Comparison of ENCODE assay signal across 10 cellular contexts in genomic region chr2:216426938-216427337, GRCh38. TPM values are rescaled to one million over a fixed set of nuclear protein-coding genes. Genes with fewer than 3 reads are reported as not detected.
DNase-seq lines count a peak whose midpoint lies in the region; ATAC-seq and TF ChIP-seq lines count a peak whose summit lies in the region.
"Had no signal": no experiment of that assay in that cellular context is flagged by ENCODE, and none has a peak within 500 bp of the region (broad histone marks: within the 10 kb centered on the region; RNA-seq: fewer than 3 reads in every experiment).

No MANE protein-coding gene starts in this region.

- CTCF ChIA-PET in RWPE1 (lab: Yijun Ruan, JAX): interaction anchor here (0.6 to 0.7 kb wide), 2 partner anchors 254 to 1286 kb away, joined by 3 read pairs; no protein-coding TSS in a partner anchor

- H3K27ac ChIP-seq in RWPE1: no peak overlapping the region

- TF ChIP-seq CTCF in RWPE1 (conservative IDR thresholded peaks at IDR 0.05; ENCODE audit: low read depth) (no peak), osteocyte (IDR thresholded peaks at IDR 0.05) (no peak)

- peak overlapping the region; percentile 61 for H3K27ac Mint-ChIP-seq in osteocyte (ENCODE audit: unreplicated experiment)
- H3K27ac Mint-ChIP-seq in activated naive CD4-positive, alpha-beta T cell treated with anti-CD3 and anti-CD28 coated beads, Interleukin-2, amount 50 U/mL, for 72 hours: no peak overlapping the region

- H3K36me3 Mint-ChIP-seq in osteocyte (ENCODE audit: unreplicated experiment): peaks cover 61% of the 10 kb centered on the region
- H3K36me3 Mint-ChIP-seq in activated naive CD4-positive, alpha-beta T cell treated with anti-CD3 and anti-CD28 coated beads, Interleukin-2, amount 50 U/mL, for 72 hours: peaks cover 34 to 49% of the 10 kb centered on the region in 2 donors

- peaks cover 10% of the 10 kb centered on the region for H3K4me1 Mint-ChIP-seq in osteocyte (ENCODE audit: unreplicated experiment)

- H3K9me3 Mint-ChIP-seq in osteocyte (ENCODE audit: unreplicated experiment): no peaks in the 10 kb centered on the region
- no peaks in the 10 kb centered on the region for H3K9me3 Mint-ChIP-seq in activated naive CD4-positive, alpha-beta T cell treated with anti-CD3 and anti-CD28 coated beads, Interleukin-2, amount 50 U/mL, for 72 hours

- POLR2A ChIA-PET in RWPE1 (lab: Yijun Ruan, JAX; ENCODE audit: low non-redundant PET): no interaction called here

- no peaks in the 10 kb centered on the region for H3K27me3 Mint-ChIP-seq in osteocyte (ENCODE audit: unreplicated experiment)

- ATAC-seq in HG03280 (IDR thresholded peaks at IDR 0.05; ENCODE audit: unreplicated experiment): no peak
- no peak for ATAC-seq in activated naive CD4-positive, alpha-beta T cell treated with anti-CD3 and anti-CD28 coated beads, Interleukin-2, amount 50 U/mL, for 72 hours

- no peak overlapping the region for H3K4me3 Mint-ChIP-seq in osteocyte (ENCODE audit: unreplicated experiment)

- DNase-seq in ELR (ENCODE audit: low read depth) (peak; percentile 86), RWPE1 (ENCODE audit: low spot score) (peak; percentile 8), fibroblast of peridontal ligament (ENCODE audit: extremely low read depth) (peak; percentile 55), osteocyte (ENCODE audit: extremely low spot score, unreplicated experiment) (no peak), DMS153 (lab: John Stamatoyannopoulos, UW) (no peak), DMS114 treated with DMSO at 0.1 percent for 48 hours (lab: John Stamatoyannopoulos, UW; ENCODE audit: unreplicated experiment) (no peak)
- DNase-seq in activated naive CD4-positive, alpha-beta T cell treated with anti-CD3 and anti-CD28 coated beads, Interleukin-2, amount 50 U/mL, for 72 hours (ENCODE audit: low spot score in 2 of 2): no peak
- DNase-seq: aorta, NCI-H1436 treated with DMSO at 0.1 percent for 48 hours had no signal

RNA-seq across cellular contexts. Expression of gene SMARCAL1, which starts 14.7 kb away (rescaled TPM):
- total RNA-seq in osteocyte: 23.6 and 25.2 TPM in 2 replicates
- 10 to 100 TPM; 28.3 to 29.2 TPM for total RNA-seq in activated naive CD4-positive, alpha-beta T cell treated with anti-CD3 and anti-CD28 coated beads, Interleukin-2, amount 50 U/mL, for 72 hours

RNA-seq across cellular contexts. Expression of gene MARCHF4, which starts 54.7 kb away (rescaled TPM):
- total RNA-seq in osteocyte: 1.3 TPM in 2 replicates
- total RNA-seq in activated naive CD4-positive, alpha-beta T cell treated with anti-CD3 and anti-CD28 coated beads, Interleukin-2, amount 50 U/mL, for 72 hours: not detected

Comparison
In these comparisons a context has a peak if more than half of its experiments do, and no peak if none do; other contexts are left out.
1. DNase-seq: peak in ELR (single experiment), RWPE1 (single experiment) and fibroblast of peridontal ligament (single experiment); none in osteocyte (single experiment), DMS153 (single experiment), DMS114 treated with DMSO at 0.1 percent for 48 hours (single experiment) and activated naive CD4-positive, alpha-beta T cell treated with anti-CD3 and anti-CD28 coated beads, Interleukin-2, amount 50 U/mL, for 72 hours (0 of 2).